8 cellular contexts compared by ENCODE assay signal in genomic region chr13:50801087-50801931, GRCh38. TPM values are rescaled to one million over a fixed set of nuclear protein-coding genes. Genes with fewer than 3 reads are reported as not detected.
A peak's percentile ranks its signal among the peaks of the same experiment; 100 is the strongest.
DNase-seq lines count a peak whose midpoint lies in the region; ATAC-seq, FAIRE-seq and TF ChIP-seq lines count a peak whose summit lies in the region.

No MANE protein-coding gene starts in this region.

- POLR2A ChIA-PET in A549 (lab: Yijun Ruan, JAX): no interaction called here

- H3K36me3 ChIP-seq in WERI-Rb-1 (no peaks in the 10 kb centered on the region), mammary epithelial cell (ENCODE audit: insufficient read depth, low read length) (no peaks in the 10 kb centered on the region)

- in situ Hi-C loops in mammary epithelial cell (cut with MboI; ENCODE audit: low sequenced_read_pairs in 2 of 2): loop anchor here (25.0 kb wide), 3 partner anchors 261 to 839 kb away; partner anchors contain the start of gene TRIM13 (in 1 of the 2)

- CTCF ChIA-PET in A549 (lab: Yijun Ruan, JAX): interaction anchor here (0.6 to 2.0 kb wide), 9 partner anchors 9 to 804 kb away, joined by 3 to 19 read pairs (median 4); partner anchors contain the start of gene TRIM13
- CTCF ChIA-PET in mammary epithelial cell (lab: Charles Lee; ENCODE audit: low non-redundant PET): no interaction called here

- DNase-seq in A549 (ENCODE audit: low read depth in 1 of 2, low spot score in 1 of 2): peak; percentile 14 to 57
- peak; percentile 71 to 80 for DNase-seq in NCI-H2081 (lab: John Stamatoyannopoulos, UW)
- peak; percentile 38 for DNase-seq in WERI-Rb-1
- DNase-seq in mammary epithelial cell: peak; percentile 58
- DNase-seq in iris pigment epithelial cell (ENCODE audit: low read depth): peak; percentile 79
- DNase-seq in stimulated activated CD4-positive, alpha-beta T cell treated with anti-CD3 and anti-CD28 coated beads, Interleukin-1b, Interleukin-23, amount 100 ng/mL, for 1 hour (ENCODE audit: low read depth in 2 of 2): peak; percentile 20 to 30

- TF ChIP-seq CTCF in A549 (IDR thresholded peaks at IDR 0.05) (peak; percentile 62), WERI-Rb-1 (IDR thresholded peaks at IDR 0.05; ENCODE audit: low read depth, low read length) (peak; percentile 65; the same call in 1 of the 2 replicates), mammary epithelial cell (conservative IDR thresholded peaks at IDR 0.05 in 1 of 2, IDR thresholded peaks at IDR 0.05 in 1 of 2; ENCODE audit: extremely low read depth in 1 of 2, insufficient read depth in 1 of 2, low read depth in 1 of 2, low read length in 2 of 2) (peak; percentile 81 to 82)

- H3K27ac ChIP-seq in A549 (no peak overlapping the region), WERI-Rb-1 (no peak overlapping the region), mammary epithelial cell (ENCODE audit: insufficient read depth, low read depth, low read length) (no peak overlapping the region)

- no peaks in the 10 kb centered on the region for H3K79me2 ChIP-seq in mammary epithelial cell (ENCODE audit: insufficient read depth, low read length)

- H3K27me3 ChIP-seq in WERI-Rb-1 (ENCODE audit: insufficient read depth, low read depth, severe bottlenecking) (no peaks in the 10 kb centered on the region), mammary epithelial cell (ENCODE audit: insufficient read depth, low read length) (no peaks in the 10 kb centered on the region)

- H3K9ac ChIP-seq in mammary epithelial cell (ENCODE audit: insufficient read depth, low read length): no peak overlapping the region

- dilution Hi-C loops in mammary epithelial cell (cut with HindIII; ENCODE audit: low sequenced_read_pairs): no loop called here

- H3K4me3 ChIP-seq in A549 (no peak overlapping the region), WERI-Rb-1 (ENCODE audit: low read depth, low read length) (no peak overlapping the region), mammary epithelial cell (replicated peaks in 1 of 3; ENCODE audit: insufficient read depth in 1 of 3, low read depth in 2 of 3, low read length in 3 of 3) (no peak overlapping the region)

- FAIRE-seq in A549 (lab: Jason Lieb, UNC): no peak

- H3K4me1 ChIP-seq in A549 (no peaks in the 10 kb centered on the region), mammary epithelial cell (ENCODE audit: insufficient read depth, low read length) (peaks cover 11% of the 10 kb centered on the region)

- peak; percentile 77 to 84 for TF ChIP-seq RAD21 in A549 (conservative IDR thresholded peaks at IDR 0.05 in 1 of 2, IDR thresholded peaks at IDR 0.05 in 1 of 2)

- no peak for TF ChIP-seq POLR2A in A549 (IDR thresholded peaks at IDR 0.05; ENCODE audit: low read length)

- H4K20me1 ChIP-seq in mammary epithelial cell (ENCODE audit: insufficient read depth, low read length): no peaks in the 10 kb centered on the region

- peaks cover 10% of the 10 kb centered on the region; the same call in 2 of the 3 replicates for H3K9me3 ChIP-seq in A549
- no peaks in the 10 kb centered on the region for H3K9me3 ChIP-seq in WERI-Rb-1 (ENCODE audit: severe bottlenecking)
- H3K9me3 ChIP-seq in mammary epithelial cell (replicated peaks; ENCODE audit: insufficient read depth, low read length): no peaks in the 10 kb centered on the region

- BruUV-seq in mammary epithelial cell (replicated peaks; lab: Mats Ljungman, UMichigan): no TSS peak

- 34% methylated on average over 13 of the region's 13 CpGs for WGBS in A549 (ENCODE audit: missing lambda C conversion rate)
- WGBS in mammary epithelial cell (ENCODE audit: low coverage, missing lambda C conversion rate): 58% methylated on average over 13 of the region's 13 CpGs

- intact Hi-C loops in mammary epithelial cell (cut with micrococcal nuclease): loop anchor here (1.0 to 5.0 kb wide), 10 partner anchors 111 to 1134 kb away; partner anchors contain the start of gene TRIM13

- peak; percentile 86 to 94 for ATAC-seq in A549
- ATAC-seq in GM18517 (IDR thresholded peaks at IDR 0.05; ENCODE audit: unreplicated experiment): peak; percentile 91
- peak; percentile 84 for ATAC-seq in HG03045 (IDR thresholded peaks at IDR 0.05; ENCODE audit: unreplicated experiment)

- H2AFZ ChIP-seq in mammary epithelial cell (ENCODE audit: low read depth, low read length): no peak overlapping the region

- no peak for TF ChIP-seq EP300 in A549 (IDR thresholded peaks at IDR 0.05)

- H3K4me2 ChIP-seq in A549: no peak overlapping the region
- no peak overlapping the region for H3K4me2 ChIP-seq in mammary epithelial cell (ENCODE audit: insufficient read depth, low read depth, low read length)

TF ChIP-seq in A549, 52 proteins besides CTCF, POLR2A, EP300 and RAD21:
- TF ChIP-seq SMC3 (IDR thresholded peaks at IDR 0.05) (peak; percentile 65), ZFP36 (IDR thresholded peaks at IDR 0.05; ENCODE audit: borderline replicate concordance, partially characterized antibody) (no peak)
TF ChIP-seq in A549: peak in this region for 1.

RNA-seq across cellular contexts. Expression of gene DLEU7, which starts 42.2 kb away (rescaled TPM):
- polyA plus RNA-seq in A549 (2011; rRNA removed): not detected in 2 replicates
- not detected in 2 replicates for polyA plus RNA-seq in A549 (2012; cell fraction: cytosol; rRNA removed)
- not detected in 2 replicates for polyA plus RNA-seq in A549 (2012; cell fraction: nucleus; rRNA removed)
- polyA plus RNA-seq in A549 (2017; fragmentation: RNase III; extraction: RNeasy Plus Mini Kit Qiagen cat#74134 plus additional on column Dnase treatment): not detected in 3 replicates
- not detected in 2 replicates for polyA minus RNA-seq in A549 (2011; rRNA and poly(A)+ RNA removed)
- not detected for total RNA-seq in mammary epithelial cell
- polyA plus RNA-seq in mammary epithelial cell: not detected
- polyA minus RNA-seq in mammary epithelial cell: not detected

Comparison
In these comparisons a context has a peak if more than half of its experiments do, and no peak if none do; other contexts are left out.
1. DNase-seq: peak in every context shown above with its lines; median percentile 79 in iris pigment epithelial cell; 76 in NCI-H2081; 58 in mammary epithelial cell; 38 in WERI-Rb-1; 36 in A549; 25 in stimulated activated CD4-positive, alpha-beta T cell treated with anti-CD3 and anti-CD28 coated beads, Interleukin-1b, Interleukin-23, amount 100 ng/mL, for 1 hour.